In genomic region chr9:37971107-37971459, GRCh38 we compare ENCODE assay signal across 21 cellular contexts.
DNase-seq lines count a peak whose midpoint lies in the region; ATAC-seq and TF ChIP-seq lines count a peak whose summit lies in the region.
"Had no signal": no experiment of that assay in that cellular context is flagged by ENCODE, and none has a peak within 500 bp of the region (broad histone marks: within the 10 kb centered on the region; RNA-seq: fewer than 3 reads in every experiment).

No MANE protein-coding gene starts in this region.

- no peak overlapping the region for H3K4me3 Mint-ChIP-seq in activated CD4-positive, alpha-beta memory T cell treated with anti-CD3 and anti-CD28 coated beads for 36 hours
- H3K4me3 Mint-ChIP-seq in activated CD4-positive, alpha-beta memory T cell treated with anti-CD3 and anti-CD28 coated beads, Interleukin-2, amount 10 ng/mL, durations not matched to agents 7 days and 5 days: no peak overlapping the region
- H3K4me3 Mint-ChIP-seq: activated T-cell treated with anti-CD3 and anti-CD28 coated beads, Interleukin-2, amount 50 U/mL, for 4 hours; effector memory CD8-positive, alpha-beta T cell; IgD-negative memory B cell had no signal

- ATAC-seq in HG03457 (IDR thresholded peaks at IDR 0.05; ENCODE audit: unreplicated experiment): no peak
- ATAC-seq: A549; effector memory CD8-positive, alpha-beta T cell had no signal

- no peaks in the 10 kb centered on the region for H3K27me3 Mint-ChIP-seq in activated CD4-positive, alpha-beta memory T cell treated with anti-CD3 and anti-CD28 coated beads for 36 hours
- H3K27me3 Mint-ChIP-seq in activated CD4-positive, alpha-beta memory T cell treated with anti-CD3 and anti-CD28 coated beads, Interleukin-2, amount 10 ng/mL, durations not matched to agents 7 days and 5 days: peaks cover 2% of the 10 kb centered on the region
- H3K27me3 Mint-ChIP-seq: effector memory CD8-positive, alpha-beta T cell had no signal

- peak; percentile 30 for DNase-seq in activated CD4-positive, alpha-beta memory T cell treated with anti-CD3 and anti-CD28 coated beads for 36 hours
- DNase-seq in activated CD4-positive, alpha-beta memory T cell treated with anti-CD3 and anti-CD28 coated beads, Interleukin-2, amount 10 ng/mL, durations not matched to agents 7 days and 5 days: no peak
- DNase-seq in M059J (ENCODE audit: low read depth) (peak; percentile 26), fibroblast of mammary gland (ENCODE audit: low read depth) (peak; percentile 47), vagina (ENCODE audit: extremely low spot score in 2 of 2) (no peak), DMS114 treated with DMSO at 0.1 percent for 48 hours (lab: John Stamatoyannopoulos, UW; ENCODE audit: unreplicated experiment) (no peak)
- peak; percentile 51 for DNase-seq in stimulated activated CD8-positive, alpha-beta memory T cell treated with anti-CD3 and anti-CD28 coated beads, Interleukin-4, amount 100 ng/mL, for 48 hours
- DNase-seq: activated naive CD4-positive, alpha-beta T cell treated with anti-CD3 and anti-CD28 coated beads, Interleukin-2, amount 50 U/mL, for 16 hours; activated T-cell treated with anti-CD3 and anti-CD28 coated beads, Interleukin-2, amount 50 U/mL, for 4 hours; effector memory CD8-positive, alpha-beta T cell; esophagus squamous epithelium; NCI-H1436; NCI-H2171; NCI-H526; stimulated activated CD4-positive, alpha-beta T cell treated with anti-CD3 and anti-CD28 coated beads, Interleukin-4, amount 100 ng/mL, for 4 hours; T-helper 2 cell; transverse colon had no signal

- H3K36me3 ChIP-seq in vagina: no peaks in the 10 kb centered on the region
- H3K36me3 ChIP-seq: transverse colon had no signal

- intact Hi-C loops in activated CD4-positive, alpha-beta memory T cell treated with anti-CD3 and anti-CD28 coated beads for 36 hours (cut with micrococcal nuclease): no loop called here
- intact Hi-C loops in vagina (cut with DNase I): no loop called here

- no peaks in the 10 kb centered on the region for H3K9me3 Mint-ChIP-seq in activated CD4-positive, alpha-beta memory T cell treated with anti-CD3 and anti-CD28 coated beads for 36 hours
- H3K9me3 Mint-ChIP-seq in activated CD4-positive, alpha-beta memory T cell treated with anti-CD3 and anti-CD28 coated beads, Interleukin-2, amount 10 ng/mL, durations not matched to agents 7 days and 5 days: no peaks in the 10 kb centered on the region
- H3K9me3 Mint-ChIP-seq: activated T-cell treated with anti-CD3 and anti-CD28 coated beads, Interleukin-2, amount 50 U/mL, for 4 hours; effector memory CD8-positive, alpha-beta T cell; IgD-negative memory B cell had no signal

- TF ChIP-seq POLR2A in vagina (IDR thresholded peaks at IDR 0.05): no peak

- CTCF ChIA-PET in activated CD4-positive, alpha-beta memory T cell treated with anti-CD3 and anti-CD28 coated beads for 36 hours (lab: Charles Lee): no interaction called here
- CTCF ChIA-PET in activated CD4-positive, alpha-beta memory T cell treated with anti-CD3 and anti-CD28 coated beads, Interleukin-2, amount 10 ng/mL, durations not matched to agents 7 days and 5 days (lab: Charles Lee): interaction anchor here (0.6 kb wide), 1 partner anchor 8 kb away, joined by 3 read pairs; no protein-coding TSS in a partner anchor

- no peaks in the 10 kb centered on the region for H3K36me3 Mint-ChIP-seq in activated CD4-positive, alpha-beta memory T cell treated with anti-CD3 and anti-CD28 coated beads for 36 hours
- no peaks in the 10 kb centered on the region for H3K36me3 Mint-ChIP-seq in activated CD4-positive, alpha-beta memory T cell treated with anti-CD3 and anti-CD28 coated beads, Interleukin-2, amount 10 ng/mL, durations not matched to agents 7 days and 5 days (ENCODE audit: low read depth)
- H3K36me3 Mint-ChIP-seq: IgD-negative memory B cell had no signal

- no peak overlapping the region for H3K27ac ChIP-seq in vagina
- H3K27ac ChIP-seq: esophagus squamous epithelium, SK-N-MC, transverse colon had no signal

- H3K4me3 ChIP-seq in fibroblast of mammary gland (ENCODE audit: control insufficient read depth, low read depth, low read length) (no peak overlapping the region), vagina (no peak overlapping the region)
- H3K4me3 ChIP-seq: A549, esophagus squamous epithelium, SK-N-MC, transverse colon had no signal

- TF ChIP-seq CTCF in fibroblast of mammary gland (conservative IDR thresholded peaks at IDR 0.05; ENCODE audit: control insufficient read depth, insufficient read depth, low read depth, low read length) (no peak), vagina (IDR thresholded peaks at IDR 0.05) (no peak)

- no peaks in the 10 kb centered on the region for H3K27me3 ChIP-seq in vagina
- H3K27me3 ChIP-seq: esophagus squamous epithelium, transverse colon had no signal

- H3K4me1 ChIP-seq in vagina: peaks cover 42% of the 10 kb centered on the region

- no peaks in the 10 kb centered on the region for H3K9me3 ChIP-seq in vagina
- H3K9me3 ChIP-seq: A549, esophagus squamous epithelium, transverse colon had no signal

- H3K27ac Mint-ChIP-seq in activated CD4-positive, alpha-beta memory T cell treated with anti-CD3 and anti-CD28 coated beads for 36 hours: no peak overlapping the region
- H3K27ac Mint-ChIP-seq in activated CD4-positive, alpha-beta memory T cell treated with anti-CD3 and anti-CD28 coated beads, Interleukin-2, amount 10 ng/mL, durations not matched to agents 7 days and 5 days: no peak overlapping the region
- H3K27ac Mint-ChIP-seq: effector memory CD8-positive, alpha-beta T cell; IgD-negative memory B cell had no signal

- POLR2A ChIA-PET in activated CD4-positive, alpha-beta memory T cell treated with anti-CD3 and anti-CD28 coated beads for 36 hours (lab: Charles Lee): no interaction called here
- POLR2A ChIA-PET in activated CD4-positive, alpha-beta memory T cell treated with anti-CD3 and anti-CD28 coated beads, Interleukin-2, amount 10 ng/mL, durations not matched to agents 7 days and 5 days (lab: Charles Lee): no interaction called here

- H3K4me1 Mint-ChIP-seq in activated CD4-positive, alpha-beta memory T cell treated with anti-CD3 and anti-CD28 coated beads for 36 hours (ENCODE audit: low read depth): peaks cover 2% of the 10 kb centered on the region
- no peaks in the 10 kb centered on the region for H3K4me1 Mint-ChIP-seq in activated CD4-positive, alpha-beta memory T cell treated with anti-CD3 and anti-CD28 coated beads, Interleukin-2, amount 10 ng/mL, durations not matched to agents 7 days and 5 days
- H3K4me1 Mint-ChIP-seq: IgD-negative memory B cell had no signal

Comparison
In these comparisons a context has a peak if more than half of its experiments do, and no peak if none do; other contexts are left out.
1. DNase-seq: peak in activated CD4-positive, alpha-beta memory T cell treated with anti-CD3 and anti-CD28 coated beads for 36 hours (single experiment), M059J (single experiment), fibroblast of mammary gland (single experiment) and stimulated activated CD8-positive, alpha-beta memory T cell treated with anti-CD3 and anti-CD28 coated beads, Interleukin-4, amount 100 ng/mL, for 48 hours (single experiment); none in activated CD4-positive, alpha-beta memory T cell treated with anti-CD3 and anti-CD28 coated beads, Interleukin-2, amount 10 ng/mL, durations not matched to agents 7 days and 5 days (single experiment), vagina (0 of 2) and DMS114 treated with DMSO at 0.1 percent for 48 hours (single experiment).